Comparison of ENCODE assay signal across 8 cellular contexts in the genomic region with DNA sequence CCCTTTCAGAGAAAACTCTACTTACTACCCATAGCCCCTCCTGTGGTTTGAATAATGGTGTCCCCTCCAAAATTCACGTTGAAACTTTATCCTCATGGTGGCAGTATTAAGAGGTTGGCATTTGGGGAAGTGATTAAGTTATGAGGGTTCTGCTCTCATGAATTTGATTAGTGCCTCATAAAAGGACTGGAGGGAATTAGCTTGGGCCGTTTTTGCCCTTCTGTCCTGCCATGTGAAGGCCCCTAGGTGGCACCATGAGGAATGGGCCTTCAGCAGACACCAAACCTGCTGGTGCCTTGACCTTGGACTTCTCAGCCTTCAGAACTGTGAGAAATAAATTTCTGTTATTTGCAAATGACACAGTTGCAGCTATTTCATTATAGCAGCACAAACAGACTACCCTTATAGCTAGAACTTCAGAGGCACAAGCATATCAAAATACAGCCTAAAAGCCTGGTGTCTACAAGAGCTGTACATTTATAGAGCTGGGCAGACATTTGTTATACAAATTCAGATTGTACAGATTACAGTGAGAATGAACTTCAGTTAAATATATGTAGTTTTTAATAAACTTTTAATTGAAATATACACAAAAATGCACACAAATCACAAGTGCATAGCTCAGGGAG. TPM values are rescaled to one million over a fixed set of nuclear protein-coding genes. Genes with fewer than 3 reads are reported as not detected.
A peak's percentile ranks its signal among the peaks of the same experiment; 100 is the strongest.
DNase-seq lines count a peak whose midpoint lies in the region; ATAC-seq, FAIRE-seq and TF ChIP-seq lines count a peak whose summit lies in the region.

No MANE protein-coding gene starts in this region.

- TF ChIP-seq CTCF in CD4-positive, alpha-beta T cell (IDR thresholded peaks at IDR 0.05), result no peak
- TF ChIP-seq CTCF in RWPE1 (conservative IDR thresholded peaks at IDR 0.05; ENCODE audit: low read depth) (0 out of 2 replicates have a peak, but pooled peaks have one; percentile 16), keratinocyte (optimal IDR thresholded peaks at IDR 0.05 in 1 of 3, IDR thresholded peaks at IDR 0.05 in 1 of 3, conservative IDR thresholded peaks at IDR 0.05 in 1 of 3; ENCODE audit: extremely low read depth in 1 of 3, insufficient read depth in 2 of 3, low read length in 3 of 3) (peak; percentile 56 to 64 (median 57)), mucosa of descending colon (IDR thresholded peaks at IDR 0.05) (no peak)

- H3K4me2 ChIP-seq in keratinocyte (ENCODE audit: control insufficient read depth, extremely low read depth, insufficient read depth, low read depth, low read length), result no peak overlapping the region

- no peaks in the 10 kb centered on the region for H3K9me3 Mint-ChIP-seq in CD4-positive, alpha-beta T cell

- no peaks in the 10 kb centered on the region for H4K20me1 ChIP-seq in keratinocyte (ENCODE audit: control insufficient read depth, extremely low read depth, insufficient read depth, low read length)

- intact Hi-C loops in CD4-positive, alpha-beta T cell (cut with DNase I, micrococcal nuclease), result loop anchor here in 1 of 2 experiments (2.0 to 10.0 kb wide), 3 partner anchors 106 to 838 kb away; partner anchors contain the start of genes CEP192, CEP76, FAM210A and PSMG2
- intact Hi-C loops in mucosa of descending colon (cut with DNase I, micrococcal nuclease), result loop anchor here in 1 of 2 donors (10.0 kb wide), 1 partner anchor 52 kb away; no protein-coding TSS in a partner anchor

- H3K4me3 ChIP-seq in keratinocyte (ENCODE audit: control insufficient read depth in 2 of 3, extremely low read depth in 1 of 3, insufficient read depth in 2 of 3, low read depth in 1 of 3, low read length in 3 of 3) (no peak overlapping the region), mucosa of descending colon (no peak overlapping the region)

- POLR2A ChIA-PET in CD4-positive, alpha-beta T cell (lab: Charles Lee), result interaction anchor here (1.1 to 1.2 kb wide), 2 partner anchors 104 to 111 kb away, joined by 4 to 6 read pairs; partner anchors contain the start of gene CEP192
- POLR2A ChIA-PET in RWPE1 (lab: Yijun Ruan, JAX; ENCODE audit: low non-redundant PET), result no interaction called here

- peak overlapping the region; percentile 99 for H3K27ac Mint-ChIP-seq in CD4-positive, alpha-beta T cell

- CTCF ChIA-PET in CD4-positive, alpha-beta T cell (lab: Charles Lee), result interaction anchor here (0.6 to 1.3 kb wide), 2 partner anchors 122 to 160 kb away, joined by 3 to 4 read pairs; no protein-coding TSS in a partner anchor
- CTCF ChIA-PET in RWPE1 (lab: Yijun Ruan, JAX), result interaction anchor here (0.6 to 1.5 kb wide), 4 partner anchors 13 to 143 kb away, joined by 3 to 6 read pairs (median 4); no protein-coding TSS in a partner anchor

- H3K4me1 Mint-ChIP-seq in CD4-positive, alpha-beta T cell (ENCODE audit: low read depth), result peaks cover 37% of the 10 kb centered on the region

- no peaks in the 10 kb centered on the region for H3K9me3 ChIP-seq in CD4-positive, alpha-beta T cell (ENCODE audit: control insufficient read depth, low read length)
- H3K9me3 ChIP-seq in keratinocyte (ENCODE audit: control insufficient read depth, low read depth, low read length), result no peaks in the 10 kb centered on the region
- H3K9me3 ChIP-seq in mucosa of descending colon, result no peaks in the 10 kb centered on the region

- peak overlapping the region; percentile 64 for H3K4me3 Mint-ChIP-seq in CD4-positive, alpha-beta T cell

- ATAC-seq in CD4-positive, alpha-beta T cell (ENCODE audit: poor library complexity), result no peak
- ATAC-seq in mucosa of descending colon (no peak), HG03354 (IDR thresholded peaks at IDR 0.05; ENCODE audit: poor library complexity, severe bottlenecking, unreplicated experiment) (no peak)

- dilution Hi-C loops in keratinocyte (cut with MboI; ENCODE audit: extremely low pct_ligation_motif_present, low sequenced_read_pairs), result no loop called here

- no peak for DNase-seq in CD4-positive, alpha-beta T cell
- no peak for DNase-seq in GM18507 (ENCODE audit: extremely low spot score, insufficient read length, low read depth)
- DNase-seq in RWPE1 (ENCODE audit: low spot score), result no peak
- DNase-seq in keratinocyte (ENCODE audit: low read depth, low spot score), result no peak
- DNase-seq in cortex of kidney (lab: John Stamatoyannopoulos, UW), result no peak
- no peak for DNase-seq in NCI-H1105 (lab: John Stamatoyannopoulos, UW)
- DNase-seq in mucosa of descending colon, result no peak

- peaks cover 18% of the 10 kb centered on the region for H3K36me3 Mint-ChIP-seq in CD4-positive, alpha-beta T cell (ENCODE audit: low read depth)

- FAIRE-seq in GM18507 (lab: Jason Lieb, UNC), result peak; percentile 67
- no peak for FAIRE-seq in keratinocyte (lab: Jason Lieb, UNC)

- H2AFZ ChIP-seq in keratinocyte (ENCODE audit: control insufficient read depth, low read length), result no peak overlapping the region

- no peaks in the 10 kb centered on the region for H3K27me3 ChIP-seq in CD4-positive, alpha-beta T cell (ENCODE audit: control insufficient read depth, insufficient read depth, low read length)
- no peaks in the 10 kb centered on the region for H3K27me3 ChIP-seq in keratinocyte (ENCODE audit: control insufficient read depth, extremely low read depth, insufficient read depth, low read length)

- no peak overlapping the region for H3K9ac ChIP-seq in keratinocyte (ENCODE audit: control insufficient read depth, extremely low read depth, insufficient read depth, low read length)

- peaks cover 10% of the 10 kb centered on the region for H3K4me1 ChIP-seq in keratinocyte (ENCODE audit: control insufficient read depth, extremely low read depth, insufficient read depth, low read length)
- peaks cover 11% of the 10 kb centered on the region for H3K4me1 ChIP-seq in mucosa of descending colon (ENCODE audit: low read depth)

- peaks cover 19% of the 10 kb centered on the region for H3K79me2 ChIP-seq in keratinocyte (ENCODE audit: control insufficient read depth, insufficient read depth, low read length)

- no peaks in the 10 kb centered on the region for H3K9me1 ChIP-seq in keratinocyte (ENCODE audit: control insufficient read depth, extremely low read depth, insufficient read depth, low read length)

- no peaks in the 10 kb centered on the region for H3K27me3 Mint-ChIP-seq in CD4-positive, alpha-beta T cell

- H3K27ac ChIP-seq in CD4-positive, alpha-beta T cell (ENCODE audit: low read depth, low read length), result peak overlapping the region; percentile 21
- H3K27ac ChIP-seq in RWPE1, result no peak overlapping the region
- no peak overlapping the region for H3K27ac ChIP-seq in keratinocyte (ENCODE audit: control insufficient read depth, insufficient read depth, low read length)

- no peaks in the 10 kb centered on the region for H3K36me3 ChIP-seq in keratinocyte (ENCODE audit: control insufficient read depth in 2 of 2, extremely low read depth in 1 of 2, insufficient read depth in 2 of 2, low read length in 2 of 2)
- H3K36me3 ChIP-seq in mucosa of descending colon (ENCODE audit: low read depth), result peaks cover 5% of the 10 kb centered on the region

RNA-seq across cellular contexts. Expression of gene PTPN2, which starts 2.6 kb away (rescaled TPM):
- 10 to 100 TPM; 49.4 to 53.8 TPM for total RNA-seq in CD4-positive, alpha-beta T cell
- 23.7 to 39.9 TPM (median 26.0 TPM) in 3 replicates for polyA plus RNA-seq in keratinocyte
- polyA plus RNA-seq in keratinocyte (2011; ENCODE audit: low read depth), result 168 TPM
- 22.0 and 30.9 TPM in 2 replicates for polyA plus RNA-seq in keratinocyte (2011; cell fraction: cytosol; rRNA removed)
- 39.2 and 46.8 TPM in 2 replicates for polyA plus RNA-seq in keratinocyte (2011; cell fraction: nucleus; rRNA removed)
- polyA plus RNA-seq in keratinocyte (2012; ENCODE audit: low replicate concordance), result 27.7 and 33.5 TPM in 2 replicates
- 5.5 to 39.6 TPM (median 10.1 TPM) in 3 replicates for polyA minus RNA-seq in keratinocyte
- polyA minus RNA-seq in keratinocyte (2011; cell fraction: cytosol; rRNA and poly(A)+ RNA removed), result 10.9 TPM
- polyA minus RNA-seq in keratinocyte (2011; cell fraction: nucleus; rRNA and poly(A)+ RNA removed), result 8.7 and 21.6 TPM in 2 replicates
- 10 to 100 TPM; 28.9 to 42.0 (median 38.4) TPM for total RNA-seq in mucosa of descending colon

Comparison
In these comparisons a context has a peak if more than half of its experiments do, and no peak if none do; other contexts are left out.
1. CTCF ChIP-seq: peak in RWPE1 (single experiment) and keratinocyte (3 of 3); none in CD4-positive, alpha-beta T cell (single experiment) and mucosa of descending colon (single experiment).